In the genomic region with DNA sequence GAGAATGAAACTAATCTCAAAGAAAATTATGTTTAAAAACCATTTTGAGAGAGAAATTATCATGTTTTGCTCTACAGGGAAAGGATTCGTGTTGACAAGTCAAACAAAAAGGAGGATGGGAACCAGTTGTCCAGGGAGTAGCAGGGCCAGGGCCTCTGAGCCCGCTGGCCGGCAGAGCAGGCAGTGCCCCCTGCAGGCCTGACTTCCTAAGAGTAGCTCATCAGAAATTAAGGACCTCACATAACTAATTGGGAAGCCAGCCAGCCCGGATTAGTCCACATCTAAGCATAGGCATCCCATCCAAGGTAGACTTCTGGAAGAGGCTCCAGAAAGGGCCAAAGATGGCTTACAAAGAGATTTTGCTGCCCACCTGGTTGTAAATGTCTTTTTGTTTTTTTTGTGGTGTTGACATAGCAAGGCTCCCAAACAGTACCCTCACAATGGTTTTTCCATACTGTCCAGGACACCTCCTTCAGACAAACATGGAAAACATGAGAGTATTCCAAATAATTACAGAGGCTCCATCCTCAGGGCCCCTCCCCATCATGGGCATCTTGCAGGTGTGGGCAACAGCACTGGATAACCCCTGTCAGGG, we compare ENCODE assay signal across 8 cellular contexts.
DNase-seq lines count a peak whose midpoint lies in the region; ATAC-seq and TF ChIP-seq lines count a peak whose summit lies in the region.

No MANE protein-coding gene starts in this region.

- no peaks in the 10 kb centered on the region for H3K9me3 ChIP-seq in neural progenitor cell (ENCODE audit: low read depth)

- H3K27me3 Mint-ChIP-seq in neural progenitor cell (ENCODE audit: insufficient read depth, low read depth), result peaks cover 3% of the 10 kb centered on the region

- TF ChIP-seq CTCF in GM12874 (IDR thresholded peaks at IDR 0.05; ENCODE audit: insufficient read depth, low read depth, low read length), result peak; percentile 57
- peak; percentile 75 for TF ChIP-seq CTCF in neural progenitor cell (IDR thresholded peaks at IDR 0.05)

- H3K79me2 ChIP-seq in neural progenitor cell (ENCODE audit: low read depth), result no peaks in the 10 kb centered on the region

- H3K4me3 Mint-ChIP-seq in neural progenitor cell, result no peak overlapping the region

- peaks cover 5% of the 10 kb centered on the region for H3K9me3 Mint-ChIP-seq in neural progenitor cell

- no peaks in the 10 kb centered on the region for H3F3A ChIP-seq in neural progenitor cell (ENCODE audit: low read depth)

- peak; percentile 9 for DNase-seq in 8988T
- peak; percentile 2 for DNase-seq in NCI-H2196 treated with DMSO at 0.1 percent for 48 hours (lab: John Stamatoyannopoulos, UW; ENCODE audit: unreplicated experiment)
- peak; percentile 59 for DNase-seq in activated CD8-positive, alpha-beta memory T cell treated with anti-CD3 and anti-CD28 coated beads for 24 hours
- DNase-seq in fibroblast of peridontal ligament (ENCODE audit: extremely low read depth), result peak; percentile 26
- DNase-seq in neural progenitor cell (ENCODE audit: low spot score), result peak; percentile 82

- no peaks in the 10 kb centered on the region for H3K36me3 ChIP-seq in neural progenitor cell

- ATAC-seq in HG03354 (IDR thresholded peaks at IDR 0.05; ENCODE audit: poor library complexity, severe bottlenecking, unreplicated experiment), result no peak
- ATAC-seq in HG02623 (IDR thresholded peaks at IDR 0.05; ENCODE audit: unreplicated experiment), result no peak

- H3K9ac ChIP-seq in neural progenitor cell, result no peak overlapping the region

- no peaks in the 10 kb centered on the region for H3K27me3 ChIP-seq in neural progenitor cell

- H2AFZ ChIP-seq in neural progenitor cell (replicated peaks), result no peak overlapping the region

- H3K4me1 ChIP-seq in neural progenitor cell, result peaks cover 9% of the 10 kb centered on the region

- H4K20me1 ChIP-seq in neural progenitor cell (ENCODE audit: low read depth), result no peaks in the 10 kb centered on the region

- H3K36me3 Mint-ChIP-seq in neural progenitor cell, result no peaks in the 10 kb centered on the region

- H3K4me1 Mint-ChIP-seq in neural progenitor cell, result no peaks in the 10 kb centered on the region

- H3K27ac ChIP-seq in neural progenitor cell, result no peak overlapping the region

- no peak overlapping the region for H3K4me3 ChIP-seq in neural progenitor cell

- H3K4me2 ChIP-seq in neural progenitor cell, result no peak overlapping the region

- no peak overlapping the region for H3K27ac Mint-ChIP-seq in neural progenitor cell

Comparison
In these comparisons a context has a peak if more than half of its experiments do, and no peak if none do; other contexts are left out.
1. DNase-seq: peak in every context shown above with its lines; median percentile 82 in neural progenitor cell; 59 in activated CD8-positive, alpha-beta memory T cell treated with anti-CD3 and anti-CD28 coated beads for 24 hours; 26 in fibroblast of peridontal ligament; 9 in 8988T; 2 in NCI-H2196 treated with DMSO at 0.1 percent for 48 hours.